Comparison of ENCODE assay signal across 8 cellular contexts in genomic region chr5:178152491-178153444, GRCh38. TPM values are rescaled to one million over a fixed set of nuclear protein-coding genes. Genes with fewer than 3 reads are reported as not detected.
DNase-seq lines count a peak whose midpoint lies in the region; ATAC-seq lines count a peak whose summit lies in the region.

No MANE protein-coding gene starts in this region.

- H3K36me3 Mint-ChIP-seq in activated CD4-positive, alpha-beta memory T cell treated with anti-CD3 and anti-CD28 coated beads for 36 hours, result peaks cover 35% of the 10 kb centered on the region
- H3K36me3 Mint-ChIP-seq in stimulated activated memory B cell treated with anti-CD40 and anti-IgM and Interleukin-4, amounts not matched to agents 10 μg/mL and 1 μg/mL and 100 μg/mL, for 72 hours, result peaks cover 32% of the 10 kb centered on the region

- DNase-seq in DMS53 (lab: John Stamatoyannopoulos, UW) (peak; percentile 54), DMS53 treated with DMSO at 0.1 percent for 48 hours (lab: John Stamatoyannopoulos, UW; ENCODE audit: unreplicated experiment) (no peak)
- DNase-seq in activated CD4-positive, alpha-beta memory T cell treated with anti-CD3 and anti-CD28 coated beads for 36 hours, result no peak
- DNase-seq in stimulated activated CD4-positive, alpha-beta T cell treated with anti-CD3 and anti-CD28 coated beads, Interleukin-2, amount 100 ng/mL, for 48 hours, result no peak

- CTCF ChIA-PET in activated CD4-positive, alpha-beta memory T cell treated with anti-CD3 and anti-CD28 coated beads for 36 hours (lab: Charles Lee), result interaction anchor here (0.7 to 3.1 kb wide), 6 partner anchors 10 to 77 kb away, joined by 3 to 20 read pairs (median 4); no protein-coding TSS in a partner anchor

- peak overlapping the region; percentile 82 for H3K4me3 ChIP-seq in iPS-11a (ENCODE audit: low read depth, low read length)

- H3K9me3 Mint-ChIP-seq in activated CD4-positive, alpha-beta memory T cell treated with anti-CD3 and anti-CD28 coated beads for 36 hours, result no peaks in the 10 kb centered on the region
- H3K9me3 Mint-ChIP-seq in stimulated activated memory B cell treated with anti-CD40 and anti-IgM and Interleukin-4, amounts not matched to agents 10 μg/mL and 1 μg/mL and 100 μg/mL, for 72 hours, result no peaks in the 10 kb centered on the region

- peaks cover 53% of the 10 kb centered on the region for H3K4me1 Mint-ChIP-seq in activated CD4-positive, alpha-beta memory T cell treated with anti-CD3 and anti-CD28 coated beads for 36 hours (ENCODE audit: low read depth)
- H3K4me1 Mint-ChIP-seq in stimulated activated memory B cell treated with anti-CD40 and anti-IgM and Interleukin-4, amounts not matched to agents 10 μg/mL and 1 μg/mL and 100 μg/mL, for 72 hours, result peaks cover 48% of the 10 kb centered on the region

- ATAC-seq in stimulated activated memory B cell treated with anti-CD40 and anti-IgM and Interleukin-4, amounts not matched to agents 10 μg/mL and 1 μg/mL and 100 μg/mL, for 72 hours, result no peak
- ATAC-seq in HG02970 (IDR thresholded peaks at IDR 0.05; ENCODE audit: low FRiP score, unreplicated experiment) (no peak), GM21526 (IDR thresholded peaks at IDR 0.05; ENCODE audit: low FRiP score, unreplicated experiment) (no peak)

- H3K27ac Mint-ChIP-seq in activated CD4-positive, alpha-beta memory T cell treated with anti-CD3 and anti-CD28 coated beads for 36 hours, result peak overlapping the region; percentile 88
- peak overlapping the region; percentile 89 for H3K27ac Mint-ChIP-seq in stimulated activated memory B cell treated with anti-CD40 and anti-IgM and Interleukin-4, amounts not matched to agents 10 μg/mL and 1 μg/mL and 100 μg/mL, for 72 hours

- POLR2A ChIA-PET in activated CD4-positive, alpha-beta memory T cell treated with anti-CD3 and anti-CD28 coated beads for 36 hours (lab: Charles Lee), result interaction anchor here (1.1 to 2.7 kb wide), 5 partner anchors 17 to 51 kb away, joined by 3 to 12 read pairs (median 9); partner anchors contain the start of genes HNRNPAB and RMND5B

- H3K27me3 Mint-ChIP-seq in activated CD4-positive, alpha-beta memory T cell treated with anti-CD3 and anti-CD28 coated beads for 36 hours, result no peaks in the 10 kb centered on the region
- no peaks in the 10 kb centered on the region for H3K27me3 Mint-ChIP-seq in stimulated activated memory B cell treated with anti-CD40 and anti-IgM and Interleukin-4, amounts not matched to agents 10 μg/mL and 1 μg/mL and 100 μg/mL, for 72 hours

- H3K4me3 Mint-ChIP-seq in activated CD4-positive, alpha-beta memory T cell treated with anti-CD3 and anti-CD28 coated beads for 36 hours, result peak overlapping the region; percentile 93
- peak overlapping the region; percentile 92 for H3K4me3 Mint-ChIP-seq in stimulated activated memory B cell treated with anti-CD40 and anti-IgM and Interleukin-4, amounts not matched to agents 10 μg/mL and 1 μg/mL and 100 μg/mL, for 72 hours

- intact Hi-C loops in activated CD4-positive, alpha-beta memory T cell treated with anti-CD3 and anti-CD28 coated beads for 36 hours (cut with micrococcal nuclease), result loop anchor here (2.0 to 5.0 kb wide), 2 partner anchors 22 to 50 kb away; partner anchors contain the start of genes HNRNPAB and RMND5B

RNA-seq across cellular contexts. Expression of gene NHP2, which starts 0.9 kb away (rescaled TPM):
- total RNA-seq in activated CD4-positive, alpha-beta memory T cell treated with anti-CD3 and anti-CD28 coated beads for 36 hours, result 100 to 1,000 TPM; 231 to 246 TPM

RNA-seq across cellular contexts. Expression of gene RMND5B, which starts 22.0 kb away (rescaled TPM):
- total RNA-seq in activated CD4-positive, alpha-beta memory T cell treated with anti-CD3 and anti-CD28 coated beads for 36 hours, result 10 to 100 TPM; 32.0 to 34.9 TPM

RNA-seq across cellular contexts. Expression of gene GMCL2, which starts 34.4 kb away (rescaled TPM):
- total RNA-seq in activated CD4-positive, alpha-beta memory T cell treated with anti-CD3 and anti-CD28 coated beads for 36 hours, result not detected

RNA-seq across cellular contexts. Expression of gene N4BP3, which starts 39.4 kb away (rescaled TPM):
- total RNA-seq in activated CD4-positive, alpha-beta memory T cell treated with anti-CD3 and anti-CD28 coated beads for 36 hours, result 1 to 10 TPM; 3.2 TPM

RNA-seq across cellular contexts. Expression of gene HNRNPAB, which starts 51.6 kb away (rescaled TPM):
- total RNA-seq in activated CD4-positive, alpha-beta memory T cell treated with anti-CD3 and anti-CD28 coated beads for 36 hours, result 100 to 1,000 TPM; 313 to 316 TPM
